ENCODE assay signal across 17 cellular contexts in genomic region chr19:55493650-55494171, GRCh38. TPM values are rescaled to one million over a fixed set of nuclear protein-coding genes. Genes with fewer than 3 reads are reported as not detected.
A peak's percentile ranks its signal among the peaks of the same experiment; 100 is the strongest.
DNase-seq lines count a peak whose midpoint lies in the region; ATAC-seq and TF ChIP-seq lines count a peak whose summit lies in the region.
"Had no signal": no experiment of that assay in that cellular context is flagged by ENCODE, and none has a peak within 500 bp of the region (broad histone marks: within the 10 kb centered on the region; RNA-seq: fewer than 3 reads in every experiment).

No MANE protein-coding gene starts in this region.

- peak overlapping the region; percentile 11 for H3K14ac ChIP-seq in trophoblast cell (ENCODE audit: low read length)

- H3K36me3 ChIP-seq in breast epithelium = no peaks in the 10 kb centered on the region
- H3K36me3 ChIP-seq in mammary epithelial cell (ENCODE audit: insufficient read depth, low read length) = no peaks in the 10 kb centered on the region
- H3K36me3 ChIP-seq in trophoblast cell (ENCODE audit: control insufficient read depth in 1 of 2, insufficient read depth in 2 of 2, low read length in 2 of 2) = peaks cover 17 to 24% of the 10 kb centered on the region in 2 experiments
- no peaks in the 10 kb centered on the region for H3K36me3 ChIP-seq in uterus
- H3K36me3 ChIP-seq: HAP-1 had no signal

- no peak for DNase-seq in breast epithelium (ENCODE audit: low spot score in 2 of 2)
- DNase-seq in mammary epithelial cell = no peak
- DNase-seq in fibroblast of villous mesenchyme (ENCODE audit: low read depth) = no peak
- DNase-seq in trophoblast cell = no peak
- peak in 1 of 2 donors; percentile 43 for DNase-seq in uterus
- no peak for DNase-seq in activated naive CD4-positive, alpha-beta T cell treated with anti-CD3 and anti-CD28 coated beads, Interleukin-2, amount 50 U/mL, for 72 hours (ENCODE audit: low spot score in 2 of 2)
- DNase-seq in left colon = no peak
- no peak for DNase-seq in SW 1271 (lab: John Stamatoyannopoulos, UW)
- DNase-seq: activated CD4-positive, CD25-positive, alpha-beta regulatory T cell; Caco-2; cerebellar nuclear complex; midbrain; stimulated activated CD4-positive, alpha-beta T cell treated with anti-CD3 and anti-CD28 coated beads, Interleukin-4, amount 100 ng/mL, for 4 hours; stimulated activated naive CD4-positive, alpha-beta T cell had no signal

- peak overlapping the region; percentile 65 for H2BK120ac ChIP-seq in trophoblast cell (ENCODE audit: insufficient read depth, low read length, poor library complexity)

- H3K9me3 ChIP-seq in breast epithelium (no peaks in the 10 kb centered on the region), mammary epithelial cell (replicated peaks; ENCODE audit: insufficient read depth, low read length) (no peaks in the 10 kb centered on the region), trophoblast cell (ENCODE audit: insufficient read depth, low read depth, low read length) (no peaks in the 10 kb centered on the region), uterus (no peaks in the 10 kb centered on the region)
- H3K9me3 ChIP-seq: Caco-2, HAP-1 had no signal

- H3K9ac ChIP-seq in mammary epithelial cell (ENCODE audit: insufficient read depth, low read length) = no peak overlapping the region
- H3K9ac ChIP-seq in trophoblast cell (ENCODE audit: low read length) = no peak overlapping the region

- H3K9me3 Mint-ChIP-seq in activated naive CD4-positive, alpha-beta T cell treated with anti-CD3 and anti-CD28 coated beads, Interleukin-2, amount 50 U/mL, for 72 hours = no peaks in the 10 kb centered on the region
- H3K9me3 Mint-ChIP-seq: activated naive CD4-positive, alpha-beta T cell treated with anti-CD3 and anti-CD28 coated beads, Interleukin-2, amount 50 U/mL, for 24 hours had no signal

- TF ChIP-seq POLR2A in breast epithelium (IDR thresholded peaks at IDR 0.05) = no peak
- no peak for TF ChIP-seq POLR2A in uterus (IDR thresholded peaks at IDR 0.05)

- CTCF ChIA-PET in mammary epithelial cell (lab: Charles Lee; ENCODE audit: low non-redundant PET) = no interaction called here

- no peak for ATAC-seq in activated naive CD4-positive, alpha-beta T cell treated with anti-CD3 and anti-CD28 coated beads, Interleukin-2, amount 50 U/mL, for 72 hours
- ATAC-seq in left colon = no peak

- intact Hi-C loops in breast epithelium (cut with DNase I; ENCODE audit: low total_unique reads) (no loop called here), mammary epithelial cell (cut with micrococcal nuclease) (no loop called here), uterus (cut with DNase I; ENCODE audit: low total_unique reads) (no loop called here), left colon (cut with DNase I, micrococcal nuclease) (no loop called here)

- WGBS in mammary epithelial cell (ENCODE audit: low coverage, missing lambda C conversion rate) = 51% methylated on average over 7 of the region's 37 CpGs
- no CpG with 5 or more reads among the region's 37 CpGs for WGBS in trophoblast cell (ENCODE audit: extremely low coverage, insufficient coverage, insufficient read length)

- dilution Hi-C loops in mammary epithelial cell (cut with HindIII; ENCODE audit: low sequenced_read_pairs) = loop anchor here (10.0 kb wide), 1 partner anchor 199 kb away; no protein-coding TSS in a partner anchor

- H3K79me2 ChIP-seq in mammary epithelial cell (ENCODE audit: insufficient read depth, low read length) (no peaks in the 10 kb centered on the region), trophoblast cell (ENCODE audit: control insufficient read depth, insufficient read depth, low read length, poor library complexity) (peaks cover 2% of the 10 kb centered on the region)

- no TSS peak for BruUV-seq in mammary epithelial cell (replicated peaks; lab: Mats Ljungman, UMichigan)

- H4K12ac ChIP-seq in trophoblast cell (ENCODE audit: low read depth, low read length) = peak overlapping the region; percentile 3

- peak overlapping the region; percentile 80 for H2AK5ac ChIP-seq in trophoblast cell (ENCODE audit: low read length)

- no peak overlapping the region for H3K23ac ChIP-seq in trophoblast cell (ENCODE audit: low read length)

- peak overlapping the region; percentile 81 for H4K91ac ChIP-seq in trophoblast cell (ENCODE audit: low read depth, low read length)

- H3K27me3 ChIP-seq in breast epithelium = peaks cover 0 to 11% of the 10 kb centered on the region in 2 donors
- peaks cover 4% of the 10 kb centered on the region for H3K27me3 ChIP-seq in mammary epithelial cell (ENCODE audit: insufficient read depth, low read length)
- no peaks in the 10 kb centered on the region for H3K27me3 ChIP-seq in trophoblast cell (ENCODE audit: insufficient read depth, low read length)
- no peaks in the 10 kb centered on the region for H3K27me3 ChIP-seq in uterus

- H3K4ac ChIP-seq in trophoblast cell (ENCODE audit: low read depth, low read length) = no peak overlapping the region

- H2AFZ ChIP-seq in mammary epithelial cell (ENCODE audit: low read depth, low read length) (no peak overlapping the region), trophoblast cell (ENCODE audit: insufficient read depth, low read length, poor library complexity) (no peak overlapping the region)

- H3K27ac ChIP-seq in breast epithelium (peak overlapping the region; percentile 78 to 95), mammary epithelial cell (ENCODE audit: insufficient read depth, low read depth, low read length) (no peak overlapping the region), trophoblast cell (ENCODE audit: low read depth, low read length) (peak overlapping the region; percentile 23), uterus (peak overlapping the region; percentile 96 to 99)

- H2BK5ac ChIP-seq in trophoblast cell (ENCODE audit: low read depth, low read length, poor library complexity) = peak overlapping the region; percentile 18

- H2BK12ac ChIP-seq in trophoblast cell (ENCODE audit: low read length) = peak overlapping the region; percentile 46

- peak overlapping the region; percentile 23 for H4K8ac ChIP-seq in trophoblast cell (ENCODE audit: low read depth, low read length)

- H3K4me2 ChIP-seq in mammary epithelial cell (ENCODE audit: insufficient read depth, low read depth, low read length) = no peak overlapping the region
- H3K4me2 ChIP-seq in trophoblast cell (ENCODE audit: low read length) = no peak overlapping the region

- no peaks in the 10 kb centered on the region for H3K36me3 Mint-ChIP-seq in activated naive CD4-positive, alpha-beta T cell treated with anti-CD3 and anti-CD28 coated beads, Interleukin-2, amount 50 U/mL, for 72 hours
- H3K36me3 Mint-ChIP-seq: activated naive CD4-positive, alpha-beta T cell treated with anti-CD3 and anti-CD28 coated beads, Interleukin-2, amount 50 U/mL, for 24 hours had no signal

- H3K18ac ChIP-seq in trophoblast cell (ENCODE audit: low read length) = peak overlapping the region; percentile 63

- H3K27ac Mint-ChIP-seq in activated naive CD4-positive, alpha-beta T cell treated with anti-CD3 and anti-CD28 coated beads, Interleukin-2, amount 50 U/mL, for 72 hours = no peak overlapping the region
- H3K27ac Mint-ChIP-seq: activated naive CD4-positive, alpha-beta T cell treated with anti-CD3 and anti-CD28 coated beads, Interleukin-2, amount 50 U/mL, for 24 hours had no signal

- H3K4me1 ChIP-seq in breast epithelium (peaks cover 0 to 6% of the 10 kb centered on the region in 2 donors), mammary epithelial cell (ENCODE audit: insufficient read depth, low read length) (no peaks in the 10 kb centered on the region), trophoblast cell (ENCODE audit: control insufficient read depth in 1 of 2, insufficient read depth in 2 of 2, low read length in 2 of 2) (peaks cover 19 to 28% of the 10 kb centered on the region in 2 experiments), uterus (peaks cover 0 to 8% of the 10 kb centered on the region in 2 donors)
- H3K4me1 ChIP-seq: HAP-1 had no signal

- in situ Hi-C loops in mammary epithelial cell (cut with MboI; ENCODE audit: low sequenced_read_pairs in 2 of 2) = no loop called here

- TF ChIP-seq CTCF in breast epithelium (IDR thresholded peaks at IDR 0.05) = no peak
- TF ChIP-seq CTCF in mammary epithelial cell (conservative IDR thresholded peaks at IDR 0.05 in 1 of 2, IDR thresholded peaks at IDR 0.05 in 1 of 2; ENCODE audit: extremely low read depth in 1 of 2, insufficient read depth in 1 of 2, low read depth in 1 of 2, low read length in 2 of 2) = no peak
- no peak for TF ChIP-seq CTCF in fibroblast of villous mesenchyme (IDR thresholded peaks at IDR 0.05; ENCODE audit: insufficient read depth, low read depth, low read length)
- no peak for TF ChIP-seq CTCF in uterus (IDR thresholded peaks at IDR 0.05)

- H3K4me3 ChIP-seq in breast epithelium (peak overlapping the region; percentile 35 to 62 (median 52)), mammary epithelial cell (replicated peaks in 1 of 3; ENCODE audit: insufficient read depth in 1 of 3, low read depth in 2 of 3, low read length in 3 of 3) (no peak overlapping the region), fibroblast of villous mesenchyme (ENCODE audit: low read depth, low read length) (peak overlapping the region; percentile 40), trophoblast cell (ENCODE audit: low read depth, low read length) (no peak overlapping the region), uterus (peak overlapping the region; percentile 34 to 36)
- H3K4me3 ChIP-seq: HAP-1 had no signal

- H3K79me1 ChIP-seq in trophoblast cell (ENCODE audit: low read length) = peaks cover 9% of the 10 kb centered on the region

- no peaks in the 10 kb centered on the region for H4K20me1 ChIP-seq in mammary epithelial cell (ENCODE audit: insufficient read depth, low read length)

RNA-seq across cellular contexts. Expression of gene SSC5D, which starts 5.5 kb away (rescaled TPM):
- total RNA-seq in breast epithelium (1 to 10 TPM; 3.6 to 7.2 (median 3.8) TPM), mammary epithelial cell (under 1 TPM; 0.09 to 0.50 TPM), fibroblast of villous mesenchyme (21.2 and 23.2 TPM in 2 replicates), uterus (10 to 100 TPM in 3 of 4 donors, 1 to 10 TPM in 1; 5.0 to 50.8 (median 36.0) TPM), left colon (1 to 10 TPM; 2.6 to 5.8 TPM)
- not detected for polyA plus RNA-seq in mammary epithelial cell
- not detected for polyA minus RNA-seq in mammary epithelial cell
- 24.2 and 24.4 TPM in 2 replicates for polyA plus RNA-seq in trophoblast cell (2013)
- under 1 TPM; 0.39 to 0.53 TPM for total RNA-seq in activated naive CD4-positive, alpha-beta T cell treated with anti-CD3 and anti-CD28 coated beads, Interleukin-2, amount 50 U/mL, for 72 hours

RNA-seq across cellular contexts. Expression of gene NAT14, which starts 8.7 kb away (rescaled TPM):
- total RNA-seq in breast epithelium (10 to 100 TPM in 2 of 3 donors, 1 to 10 TPM in 1; 1.9 to 11.3 (median 10.8) TPM), mammary epithelial cell (10 to 100 TPM in 1 of 2 donors, 1 to 10 TPM in 1; 5.0 to 26.3 TPM), fibroblast of villous mesenchyme (18.1 and 20.3 TPM in 2 replicates), uterus (10 to 100 TPM; 16.8 to 44.3 (median 19.6) TPM), left colon (1 to 10 TPM; 4.0 to 4.8 TPM)
- 11.4 TPM for polyA plus RNA-seq in mammary epithelial cell
- 1.4 TPM for polyA minus RNA-seq in mammary epithelial cell
- 108 and 109 TPM in 2 replicates for polyA plus RNA-seq in trophoblast cell (2013)
- 10 to 100 TPM in 1 of 2 donors, 1 to 10 TPM in 1; 5.1 to 18.2 TPM for total RNA-seq in activated naive CD4-positive, alpha-beta T cell treated with anti-CD3 and anti-CD28 coated beads, Interleukin-2, amount 50 U/mL, for 72 hours

RNA-seq across cellular contexts. Expression of gene ZNF628, which starts 17.3 kb away (rescaled TPM):
- 1 to 10 TPM; 2.1 to 4.4 (median 4.3) TPM for total RNA-seq in breast epithelium
- 1 to 10 TPM; 2.7 to 10.0 TPM for total RNA-seq in mammary epithelial cell
- polyA plus RNA-seq in mammary epithelial cell = 1.7 TPM
- polyA minus RNA-seq in mammary epithelial cell = 0.62 TPM
- 0.86 and 2.6 TPM in 2 replicates for total RNA-seq in fibroblast of villous mesenchyme
- 12.6 and 14.5 TPM in 2 replicates for polyA plus RNA-seq in trophoblast cell (2013)
- 10 to 100 TPM in 2 of 4 donors, 1 to 10 TPM in 1, not detected in 1; 1.0 to 29.5 (median 11.9) TPM for total RNA-seq in uterus
- 10 to 100 TPM in 1 of 2 donors, 1 to 10 TPM in 1; 7.4 to 14.2 TPM for total RNA-seq in activated naive CD4-positive, alpha-beta T cell treated with anti-CD3 and anti-CD28 coated beads, Interleukin-2, amount 50 U/mL, for 72 hours
- 10 to 100 TPM in 1 of 2 donors, 1 to 10 TPM in 1; 8.0 to 10.3 TPM for total RNA-seq in left colon

RNA-seq across cellular contexts. Expression of gene C19orf85, which starts 29.2 kb away (rescaled TPM):
- total RNA-seq in breast epithelium (not detected), mammary epithelial cell (not detected), fibroblast of villous mesenchyme (not detected in 2 replicates), uterus (not detected), left colon (not detected)
- not detected for polyA plus RNA-seq in mammary epithelial cell
- polyA minus RNA-seq in mammary epithelial cell = not detected
- polyA plus RNA-seq in trophoblast cell (2013) = not detected in 2 replicates
- not detected for total RNA-seq in activated naive CD4-positive, alpha-beta T cell treated with anti-CD3 and anti-CD28 coated beads, Interleukin-2, amount 50 U/mL, for 72 hours
- total RNA-seq: A172, Caco-2 had no signal

RNA-seq across cellular contexts. Expression of gene ISOC2, which starts 32.3 kb away (rescaled TPM):
- total RNA-seq in breast epithelium (10 to 100 TPM; 42.7 to 71.5 (median 57.0) TPM), mammary epithelial cell (10 to 100 TPM; 38.9 to 65.0 TPM), fibroblast of villous mesenchyme (57.9 and 74.4 TPM in 2 replicates), uterus (10 to 100 TPM in 3 of 4 donors, 1 to 10 TPM in 1; 1.2 to 78.6 (median 23.8) TPM), left colon (100 to 1,000 TPM in 1 of 2 donors, 10 to 100 TPM in 1; 63.5 to 115 TPM)
- 55.7 TPM for polyA plus RNA-seq in mammary epithelial cell
- 17.0 TPM for polyA minus RNA-seq in mammary epithelial cell
- polyA plus RNA-seq in trophoblast cell (2013) = 20.4 and 20.9 TPM in 2 replicates
- total RNA-seq in activated naive CD4-positive, alpha-beta T cell treated with anti-CD3 and anti-CD28 coated beads, Interleukin-2, amount 50 U/mL, for 72 hours = 10 to 100 TPM; 22.1 to 41.5 TPM

Comparison
In these comparisons a context has a peak if more than half of its experiments do, and no peak if none do; other contexts are left out.
1. H3K4me3 ChIP-seq: peak in breast epithelium (3 of 3), fibroblast of villous mesenchyme (single experiment) and uterus (2 of 2); none in mammary epithelial cell (0 of 3) and trophoblast cell (single experiment).